19 cellular contexts compared by ENCODE assay signal in the genomic region with DNA sequence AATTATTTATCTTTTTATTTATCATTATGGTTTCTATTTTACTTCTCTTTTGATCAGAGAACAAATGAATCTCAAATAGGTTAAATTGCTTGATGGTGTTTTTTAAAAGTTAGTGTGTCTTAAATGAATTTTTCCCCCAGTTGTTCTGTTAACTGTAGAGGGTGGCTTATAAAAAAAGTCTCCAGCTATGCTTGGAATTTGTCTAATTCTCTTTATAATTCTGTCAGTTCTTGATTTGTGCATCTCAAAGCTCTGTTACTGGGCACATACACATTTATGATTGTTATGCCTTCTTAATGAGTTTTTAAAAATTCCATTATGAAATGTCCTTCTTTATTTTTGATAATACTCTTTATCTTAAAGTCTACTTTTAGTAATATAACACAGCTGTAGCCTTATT. TPM values are rescaled to one million over a fixed set of nuclear protein-coding genes. Genes with fewer than 3 reads are reported as not detected.
"Had no signal": no experiment of that assay in that cellular context is flagged by ENCODE, and none has a peak within 500 bp of the region (broad histone marks: within the 10 kb centered on the region; RNA-seq: fewer than 3 reads in every experiment).

No MANE protein-coding gene starts in this region.

- H3K9me3 ChIP-seq: right atrium auricular region, tibial nerve had no signal

- H3K27ac Mint-ChIP-seq: activated CD4-positive, alpha-beta T cell treated with anti-CD3 and anti-CD28 coated beads, Interleukin-2, amount 10 ng/mL, durations not matched to agents 7 days and 5 days; activated naive CD4-positive, alpha-beta T cell treated with anti-CD3 and anti-CD28 coated beads for 36 hours; activated T-helper 17 cell treated with anti-CD3 and anti-CD28 coated beads, Interleukin-2, amount 50 U/mL, for 72 hours; brain; naive thymus-derived CD4-positive, alpha-beta T cell; stimulated activated memory B cell treated with anti-CD40 and anti-IgM and Interleukin-4, amounts not matched to agents 10 μg/mL and 1 μg/mL and 100 μg/mL, for 72 hours; T-helper 1 cell treated with Interleukin-12 subunit alpha and Interleukin-12 subunit beta and Interleukin-4 antibody, amounts not matched to agents 30 μg/mL and 1 μg/mL, for 36 hours had no signal

- DNase-seq: activated CD4-positive, alpha-beta T cell treated with anti-CD3 and anti-CD28 coated beads, Interleukin-2, amount 10 ng/mL, durations not matched to agents 7 days and 5 days; activated CD8-positive, alpha-beta memory T cell treated with anti-CD3 and anti-CD28 coated beads for 24 hours; activated naive CD4-positive, alpha-beta T cell treated with anti-CD3 and anti-CD28 coated beads for 36 hours; effector memory CD4-positive, alpha-beta T cell; hippocampal formation; naive thymus-derived CD4-positive, alpha-beta T cell; posterior cingulate gyrus had no signal

- H3K4me3 ChIP-seq: right atrium auricular region, tibial nerve had no signal

- H3K4me1 ChIP-seq: right atrium auricular region had no signal

- H3K36me3 ChIP-seq: right atrium auricular region, tibial nerve had no signal

- ATAC-seq: activated T-helper 17 cell treated with anti-CD3 and anti-CD28 coated beads, Interleukin-2, amount 50 U/mL, for 72 hours; naive thymus-derived CD4-positive, alpha-beta T cell; stimulated activated memory B cell treated with anti-CD40 and anti-IgM and Interleukin-4, amounts not matched to agents 10 μg/mL and 1 μg/mL and 100 μg/mL, for 72 hours had no signal

- H3K9me3 Mint-ChIP-seq: activated CD4-positive, alpha-beta T cell treated with anti-CD3 and anti-CD28 coated beads, Interleukin-2, amount 10 ng/mL, durations not matched to agents 7 days and 5 days; activated naive CD4-positive, alpha-beta T cell treated with anti-CD3 and anti-CD28 coated beads for 36 hours; activated T-helper 17 cell treated with anti-CD3 and anti-CD28 coated beads, Interleukin-2, amount 50 U/mL, for 72 hours; brain; central memory CD8-positive, alpha-beta T cell; T-helper 1 cell treated with Interleukin-12 subunit alpha and Interleukin-12 subunit beta and Interleukin-4 antibody, amounts not matched to agents 30 μg/mL and 1 μg/mL, for 36 hours; WTC11 had no signal

- H3K27me3 Mint-ChIP-seq: brain had no signal

- H3K27me3 ChIP-seq: right atrium auricular region, tibial nerve had no signal

- H3K36me3 Mint-ChIP-seq: naive thymus-derived CD4-positive, alpha-beta T cell; stimulated activated memory B cell treated with anti-CD40 and anti-IgM and Interleukin-4, amounts not matched to agents 10 μg/mL and 1 μg/mL and 100 μg/mL, for 72 hours had no signal

- H3K4me3 Mint-ChIP-seq: activated CD4-positive, alpha-beta T cell treated with anti-CD3 and anti-CD28 coated beads, Interleukin-2, amount 10 ng/mL, durations not matched to agents 7 days and 5 days; activated naive CD4-positive, alpha-beta T cell treated with anti-CD3 and anti-CD28 coated beads for 36 hours; activated T-helper 17 cell treated with anti-CD3 and anti-CD28 coated beads, Interleukin-2, amount 50 U/mL, for 72 hours; brain; central memory CD8-positive, alpha-beta T cell; naive thymus-derived CD4-positive, alpha-beta T cell; stimulated activated memory B cell treated with anti-CD40 and anti-IgM and Interleukin-4, amounts not matched to agents 10 μg/mL and 1 μg/mL and 100 μg/mL, for 72 hours; T-helper 1 cell treated with Interleukin-12 subunit alpha and Interleukin-12 subunit beta and Interleukin-4 antibody, amounts not matched to agents 30 μg/mL and 1 μg/mL, for 36 hours; WTC11 had no signal

- H3K4me1 Mint-ChIP-seq: activated CD4-positive, alpha-beta T cell treated with anti-CD3 and anti-CD28 coated beads, Interleukin-2, amount 10 ng/mL, durations not matched to agents 7 days and 5 days; activated T-helper 17 cell treated with anti-CD3 and anti-CD28 coated beads, Interleukin-2, amount 50 U/mL, for 72 hours; central memory CD8-positive, alpha-beta T cell; stimulated activated memory B cell treated with anti-CD40 and anti-IgM and Interleukin-4, amounts not matched to agents 10 μg/mL and 1 μg/mL and 100 μg/mL, for 72 hours had no signal

- H3K27ac ChIP-seq: epithelial cell of prostate, right atrium auricular region, tibial nerve had no signal

RNA-seq across cellular contexts. Expression of gene LIN28B, which starts 58.0 kb away (rescaled TPM):
- total RNA-seq: activated CD4-positive, alpha-beta T cell treated with anti-CD3 and anti-CD28 coated beads, Interleukin-2, amount 10 ng/mL, durations not matched to agents 7 days and 5 days; activated naive CD4-positive, alpha-beta T cell treated with anti-CD3 and anti-CD28 coated beads for 36 hours; activated T-helper 17 cell treated with anti-CD3 and anti-CD28 coated beads, Interleukin-2, amount 50 U/mL, for 72 hours; naive thymus-derived CD4-positive, alpha-beta T cell; right atrium auricular region; subcutaneous adipose tissue; tibial nerve had no signal
- polyA plus RNA-seq: adipose tissue; liver; naive thymus-derived CD4-positive, alpha-beta T cell had no signal
